Comparison of ENCODE assay signal across 1 cellular context in genomic region chr2:152071077-152071476, GRCh38.
A peak's percentile ranks its signal among the peaks of the same experiment; 100 is the strongest.
TF ChIP-seq lines count a peak whose summit lies in the region.

No MANE protein-coding gene starts in this region.

TF ChIP-seq in GM12878, 131 proteins besides CTCF, POLR2A, EP300 and RAD21 (continued from another document):
- TF ChIP-seq CEBPZ (IDR thresholded peaks at IDR 0.05; ENCODE audit: low read depth, low read length): no peak
- no peak for TF ChIP-seq EGR1 (IDR thresholded peaks at IDR 0.05; ENCODE audit: borderline replicate concordance in 1 of 2, low read depth in 2 of 2, low read length in 2 of 2)
- peak; percentile 12 for TF ChIP-seq MEF2B (IDR thresholded peaks at IDR 0.05; ENCODE audit: partially characterized antibody, poor library complexity, severe bottlenecking)
- TF ChIP-seq RBBP5 (conservative IDR thresholded peaks at IDR 0.05): no peak
- peak; percentile 68; the same call in 1 of the 2 replicates for TF ChIP-seq BMI1 (IDR thresholded peaks at IDR 0.05; ENCODE audit: borderline replicate concordance)
- TF ChIP-seq ZNF592 (IDR thresholded peaks at IDR 0.05): no peak
- no peak for TF ChIP-seq REST (IDR thresholded peaks at IDR 0.05; ENCODE audit: low read depth, low read length)
- TF ChIP-seq MEF2A (IDR thresholded peaks at IDR 0.05; ENCODE audit: insufficient read depth, low read depth, low read length): 0 out of 2 replicates have a peak, but pooled peaks have one; percentile 50
- TF ChIP-seq ZBTB40 (IDR thresholded peaks at IDR 0.05; ENCODE audit: borderline replicate concordance): no peak
- TF ChIP-seq HSF1 (IDR thresholded peaks at IDR 0.05; ENCODE audit: low read depth, low read length): no peak
- no peak for TF ChIP-seq HDAC6 (IDR thresholded peaks at IDR 0.05; ENCODE audit: unreplicated experiment)
